Comparison of ENCODE assay signal across 2 cellular contexts in the genomic region with DNA sequence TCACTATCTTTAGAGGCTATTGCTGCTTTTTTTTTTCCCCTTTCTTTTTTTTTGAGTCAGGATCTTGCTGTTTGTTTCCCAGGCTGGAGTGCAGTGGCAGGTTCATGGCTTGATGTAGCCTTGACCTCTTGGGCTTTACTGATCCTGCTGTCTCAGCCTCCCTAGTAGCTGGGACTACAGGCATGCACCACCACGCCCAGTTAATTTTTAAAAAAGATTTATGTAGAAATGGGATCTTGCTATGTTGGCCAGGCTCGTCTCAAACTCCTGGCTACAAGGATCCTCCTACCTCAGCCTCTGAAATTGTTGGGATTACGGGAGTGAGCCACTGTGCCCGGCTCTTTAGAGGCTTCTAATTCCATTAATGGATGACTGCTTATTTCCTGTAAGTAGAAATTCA.
A peak's percentile ranks its signal among the peaks of the same experiment; 100 is the strongest.
TF ChIP-seq lines count a peak whose summit lies in the region.

No MANE protein-coding gene starts in this region.

TF ChIP-seq in HEK293, 187 proteins besides CTCF, POLR2A, EP300 and RAD21:
- TF ChIP-seq ZSCAN23 (tag by site-specific recombination; IDR thresholded peaks at IDR 0.05): no peak
- no peak for TF ChIP-seq ZBTB48 (tag by site-specific recombination; IDR thresholded peaks at IDR 0.05)
- peak; percentile 62 for TF ChIP-seq ZNF121 (tag by site-specific recombination; IDR thresholded peaks at IDR 0.05)
TF ChIP-seq in HEK293: peak in this region for 1.

TF ChIP-seq in K562, 482 proteins besides CTCF, POLR2A, EP300 and RAD21:
- no peak for TF ChIP-seq SNIP1 (IDR thresholded peaks at IDR 0.05; ENCODE audit: low read depth)
- TF ChIP-seq CBX3 (IDR thresholded peaks at IDR 0.05; ENCODE audit: borderline replicate concordance in 1 of 2, low read length in 2 of 2): no peak
- no peak for TF ChIP-seq KAT7 (CRISPR knock-in tag; IDR thresholded peaks at IDR 0.05; ENCODE audit: borderline replicate concordance)
- TF ChIP-seq, protein P1, sequence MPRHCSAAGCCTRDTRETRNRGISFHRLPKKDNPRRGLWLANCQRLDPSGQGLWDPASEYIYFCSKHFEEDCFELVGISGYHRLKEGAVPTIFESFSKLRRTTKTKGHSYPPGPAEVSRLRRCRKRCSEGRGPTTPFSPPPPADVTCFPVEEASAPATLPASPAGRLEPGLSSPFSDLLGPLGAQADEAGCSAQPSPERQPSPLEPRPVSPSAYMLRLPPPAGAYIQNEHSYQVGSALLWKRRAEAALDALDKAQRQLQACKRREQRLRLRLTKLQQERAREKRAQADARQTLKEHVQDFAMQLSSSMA (CRISPR knock-in tag; IDR thresholded peaks at IDR 0.05): no peak
- no peak for TF ChIP-seq ARID1B (IDR thresholded peaks at IDR 0.05)
- peak; percentile 10 for TF ChIP-seq RBM25 (IDR thresholded peaks at IDR 0.05; ENCODE audit: low read depth, low read length, severe bottlenecking)
- TF ChIP-seq RBM17 (IDR thresholded peaks at IDR 0.05; ENCODE audit: borderline replicate concordance, low read depth, low read length): no peak
- TF ChIP-seq DACH1 (IDR thresholded peaks at IDR 0.05; ENCODE audit: partially characterized antibody): no peak
- peak; percentile 80 for TF ChIP-seq ZNF121 (CRISPR knock-in tag; conservative IDR thresholded peaks at IDR 0.05)
- TF ChIP-seq RBM14 (IDR thresholded peaks at IDR 0.05; ENCODE audit: borderline replicate concordance, insufficient read depth, low read depth, low read length): no peak
- no peak for TF ChIP-seq ZNF347 (CRISPR knock-in tag; IDR thresholded peaks at IDR 0.05; ENCODE audit: low read depth)
